In genomic region chr2:11368059-11368572, GRCh38 we compare ENCODE assay signal across 13 cellular contexts. TPM values are rescaled to one million over a fixed set of nuclear protein-coding genes. Genes with fewer than 3 reads are reported as not detected.
DNase-seq lines count a peak whose midpoint lies in the region; ATAC-seq lines count a peak whose summit lies in the region.
"Had no signal": no experiment of that assay in that cellular context is flagged by ENCODE, and none has a peak within 500 bp of the region (broad histone marks: within the 10 kb centered on the region; RNA-seq: fewer than 3 reads in every experiment).

No MANE protein-coding gene starts in this region.

- intact Hi-C loops in left ventricle myocardium superior (cut with micrococcal nuclease): no loop called here

- ATAC-seq in left ventricle myocardium superior: peak; percentile 72
- no peak for ATAC-seq in GM18867 (IDR thresholded peaks at IDR 0.05; ENCODE audit: unreplicated experiment)
- ATAC-seq in HG02884 (IDR thresholded peaks at IDR 0.05; ENCODE audit: unreplicated experiment): no peak

- H3K27ac ChIP-seq in caudate nucleus (ENCODE audit: low read depth, low read length): peak overlapping the region; percentile 64

- DNase-seq in AG20443 (ENCODE audit: low spot score): peak; percentile 56
- DNase-seq in caudate nucleus (lab: John Stamatoyannopoulos, UW): peak in 11 of 61 donors; percentile 6 to 83 (median 45)
- DNase-seq in left ventricle myocardium superior: no peak
- DNase-seq in pons (ENCODE audit: low spot score): peak; percentile 48
- no peak for DNase-seq in stimulated activated CD4-positive, alpha-beta T cell treated with anti-CD3 and anti-CD28 coated beads, Interleukin-2, amount 100 ng/mL, for 24 hours
- DNase-seq in activated T-cell treated with anti-CD3 and anti-CD28 coated beads for 4 hours: no peak
- DNase-seq: activated CD8-positive, alpha-beta memory T cell treated with anti-CD3 and anti-CD28 coated beads, Interleukin-2, amount 50 U/mL, for 48 hours; EL; mammary epithelial cell; NCI-H2081; stimulated activated CD8-positive, alpha-beta memory T cell treated with anti-CD3 and anti-CD28 coated beads, Interleukin-4, amount 100 ng/mL, for 48 hours had no signal

RNA-seq across cellular contexts. Expression of gene ROCK2, which starts 23.7 kb away (rescaled TPM):
- total RNA-seq in left ventricle myocardium superior: 34.2 TPM

Comparison
In these comparisons a context has a peak if more than half of its experiments do, and no peak if none do; other contexts are left out.
1. DNase-seq: peak in AG20443 (single experiment) and pons (single experiment); none in left ventricle myocardium superior (single experiment), stimulated activated CD4-positive, alpha-beta T cell treated with anti-CD3 and anti-CD28 coated beads, Interleukin-2, amount 100 ng/mL, for 24 hours (0 of 2) and activated T-cell treated with anti-CD3 and anti-CD28 coated beads for 4 hours (single experiment).